In the genomic region with DNA sequence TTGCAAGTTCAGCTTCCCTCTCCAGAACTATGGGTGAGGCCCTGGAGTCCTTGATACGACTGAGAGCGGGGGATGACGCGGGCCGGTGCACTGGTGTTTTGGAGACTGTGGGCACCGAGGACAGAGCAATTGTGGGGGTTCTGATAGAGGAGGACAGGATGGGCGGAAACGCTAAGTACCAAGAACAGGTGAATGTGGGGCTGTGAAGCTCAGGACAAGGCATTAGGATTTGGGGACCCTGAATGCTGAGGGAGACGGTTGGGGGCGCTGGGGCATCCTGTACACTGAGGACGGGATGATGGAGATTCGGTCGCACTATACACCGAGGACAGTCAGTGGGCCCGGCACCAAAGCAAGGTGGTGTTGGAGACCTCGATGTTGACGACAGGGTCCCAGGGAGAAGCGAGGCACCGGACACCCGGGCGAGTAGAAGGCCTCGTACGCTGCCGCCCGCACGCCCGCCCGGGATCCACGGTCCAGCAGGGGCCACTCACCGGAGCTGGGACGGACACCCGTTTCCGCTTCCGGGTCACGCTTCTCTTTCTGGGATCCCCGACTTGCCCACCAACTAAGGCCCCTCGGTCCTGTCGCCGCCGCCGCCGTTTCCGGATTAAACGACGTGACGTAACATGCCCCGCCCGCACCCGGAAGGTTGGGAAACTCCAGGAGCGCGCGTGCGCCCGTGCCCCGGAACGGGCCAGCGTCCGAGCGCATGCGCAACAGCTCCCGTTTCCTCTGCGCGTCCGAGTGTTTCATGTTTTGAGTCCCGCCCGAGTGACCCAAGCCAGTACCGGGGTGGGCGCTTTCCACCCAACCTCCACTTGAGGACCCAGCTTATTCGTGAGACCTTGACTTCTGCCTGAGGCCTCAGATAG, we compare ENCODE assay signal across 8 cellular contexts. TPM values are rescaled to one million over a fixed set of nuclear protein-coding genes. Genes with fewer than 3 reads are reported as not detected.
DNase-seq lines count a peak whose midpoint lies in the region; TF ChIP-seq lines count a peak whose summit lies in the region.

CHMP2A (minus strand) TSS at position 612 of the 875 bp plus-strand sequence. CDS start 893 bp downstream, outside the sequence.

- 0 to 2% (median 1%) methylated on average over 22 to 69 of the region's 69 CpGs for WGBS in adrenal gland, 4 donors

- DNase-seq in Caco-2 (peak; percentile 99), HAP-1 (ENCODE audit: low spot score in 2 of 2) (peak; percentile 92 to 99), RPMI8226 (peak; percentile 97), adrenal gland (peak; percentile 97 to 99 (median 98)), right atrium auricular region (ENCODE audit: low spot score) (peak; percentile 99), retina (peak; percentile 95), NCI-H1436 treated with DMSO at 0.1 percent for 48 hours (lab: John Stamatoyannopoulos, UW) (no peak), NCI-H1694 (lab: John Stamatoyannopoulos, UW) (no peak)

- peak; percentile 21 to 60 for TF ChIP-seq POLR2A in adrenal gland (IDR thresholded peaks at IDR 0.05)

- H3K4me1 Mint-ChIP-seq in Caco-2 (ENCODE audit: low read depth, unreplicated experiment): peaks cover 33% of the 10 kb centered on the region

- H3K27ac ChIP-seq in adrenal gland (peak within 1 kb of the TSS; percentile 83 to 100 (median 96)), right atrium auricular region (peak within 1 kb of the TSS; percentile 92 to 94)

- H3K36me3 ChIP-seq in Caco-2 (ENCODE audit: control insufficient read depth, insufficient read depth, low read length): peaks cover 3% of the 10 kb centered on the region
- peaks cover 53% of the 10 kb centered on the region for H3K36me3 ChIP-seq in HAP-1 (replicated peaks)
- H3K36me3 ChIP-seq in adrenal gland (replicated peaks in 1 of 2): peaks cover 0 to 52% of the 10 kb centered on the region in 2 donors
- H3K36me3 ChIP-seq in right atrium auricular region: peaks cover 48% of the 10 kb centered on the region

- TF ChIP-seq CTCF in Caco-2 (IDR thresholded peaks at IDR 0.05; ENCODE audit: insufficient read depth in 1 of 2, low read depth in 1 of 2, low read length in 1 of 2, severe bottlenecking in 1 of 2, unreplicated experiment in 1 of 2): peak in 1 of 2 experiments; percentile 11
- TF ChIP-seq CTCF in adrenal gland (IDR thresholded peaks at IDR 0.05): no peak
- TF ChIP-seq CTCF in right atrium auricular region (IDR thresholded peaks at IDR 0.05): peak in 1 of 2 donors; percentile 27

- peak within 1 kb of the TSS; percentile 98 for H3K27ac Mint-ChIP-seq in Caco-2 (ENCODE audit: unreplicated experiment)

- in situ Hi-C loops in HAP-1 (cut with MboI; ENCODE audit: low sequenced_read_pairs): no loop called here

- H3K9me3 Mint-ChIP-seq in Caco-2 (ENCODE audit: unreplicated experiment): no peaks in the 10 kb centered on the region

- peaks cover 98% of the 10 kb centered on the region for H3K36me3 Mint-ChIP-seq in Caco-2 (ENCODE audit: insufficient read depth, unreplicated experiment)

- H3K4me3 ChIP-seq in Caco-2 (ENCODE audit: low read depth, low read length) (peak within 1 kb of the TSS; percentile 58), HAP-1 (peak within 1 kb of the TSS; percentile 60), adrenal gland (peak within 1 kb of the TSS; percentile 42 to 74 (median 65)), right atrium auricular region (peak within 1 kb of the TSS; percentile 63 to 85)

- H3K27me3 ChIP-seq in Caco-2 (replicated peaks; ENCODE audit: control insufficient read depth, insufficient read depth, low read length) (no peaks in the 10 kb centered on the region), HAP-1 (ENCODE audit: low read depth) (no peaks in the 10 kb centered on the region), adrenal gland (no peaks in the 10 kb centered on the region), right atrium auricular region (no peaks in the 10 kb centered on the region)

- H3K4me3 Mint-ChIP-seq in Caco-2 (ENCODE audit: unreplicated experiment): peak within 1 kb of the TSS; percentile 99

- CTCF ChIA-PET in Caco-2 (lab: Charles Lee): interaction anchor here (1.0 to 1.1 kb wide), 2 partner anchors 11 to 35 kb away, joined by 4 to 5 read pairs; partner anchors contain the start of genes TRIM28 and ZBTB45

- BruUV-seq in Caco-2 (replicated peaks; lab: Mats Ljungman, UMichigan): TSS peak; percentile 19

- H3K27me3 Mint-ChIP-seq in Caco-2 (ENCODE audit: insufficient read depth, unreplicated experiment): no peaks in the 10 kb centered on the region

- H3K9me3 ChIP-seq in Caco-2 (no peaks in the 10 kb centered on the region), HAP-1 (no peaks in the 10 kb centered on the region), adrenal gland (replicated peaks in 1 of 3) (no peaks in the 10 kb centered on the region), right atrium auricular region (no peaks in the 10 kb centered on the region)

- peaks cover 14% of the 10 kb centered on the region; the same call in 1 of the 2 replicates for H3K4me1 ChIP-seq in Caco-2
- peaks cover 13% of the 10 kb centered on the region for H3K4me1 ChIP-seq in HAP-1
- peaks cover 30 to 40% of the 10 kb centered on the region in 2 donors for H3K4me1 ChIP-seq in adrenal gland (replicated peaks in 1 of 2)
- H3K4me1 ChIP-seq in right atrium auricular region: peaks cover under 1 to 44% of the 10 kb centered on the region in 2 donors

- intact Hi-C loops in Caco-2 (cut with micrococcal nuclease; ENCODE audit: unreplicated experiment): loop anchor here (1.0 kb wide), 1 partner anchor 10 kb away; the partner anchor contains the start of gene TRIM28
- intact Hi-C loops in adrenal gland (cut with DNase I): no loop called here

- POLR2A ChIA-PET in Caco-2 (lab: Charles Lee): interaction anchor here (0.7 to 3.5 kb wide), 3 partner anchors 8 to 21 kb away, joined by 4 to 40 read pairs (median 4); partner anchors contain the start of gene TRIM28

RNA-seq across cellular contexts. Expression of gene CHMP2A, which starts in this region (rescaled TPM):
- total RNA-seq in Caco-2 (2022) (110 and 112 TPM in 2 replicates), adrenal gland (100 to 1,000 TPM; 146 to 246 (median 204) TPM), right atrium auricular region (100 to 1,000 TPM; 109 to 121 TPM)
- polyA plus RNA-seq in adrenal gland: 100 to 1,000 TPM; 273 to 560 (median 394) TPM

Comparison
In these comparisons a context has a peak if more than half of its experiments do, and no peak if none do; other contexts are left out.
1. DNase-seq: peak in Caco-2 (2 of 2), HAP-1 (2 of 2), RPMI8226 (single experiment), adrenal gland (7 of 7), right atrium auricular region (single experiment) and retina (single experiment); none in NCI-H1436 treated with DMSO at 0.1 percent for 48 hours (single experiment) and NCI-H1694 (single experiment).
2. Peak in every context shown above with its lines, with median percentiles within 50 percentile points of each other: H3K4me3 ChIP-seq.